In genomic region chr12:65528127-65528526, GRCh38 we compare ENCODE assay signal across 24 cellular contexts.
DNase-seq lines count a peak whose midpoint lies in the region; ATAC-seq, FAIRE-seq and TF ChIP-seq lines count a peak whose summit lies in the region.
"Had no signal": no experiment of that assay in that cellular context is flagged by ENCODE, and none has a peak within 500 bp of the region (broad histone marks: within the 10 kb centered on the region; RNA-seq: fewer than 3 reads in every experiment).

No MANE protein-coding gene starts in this region.

- no peak overlapping the region for H2BK15ac ChIP-seq in IMR-90 (ENCODE audit: low read depth, low read length)

- no peak overlapping the region for H3K14ac ChIP-seq in IMR-90 (replicated peaks; ENCODE audit: low read depth, low read length)

- no peak overlapping the region for H2BK5ac ChIP-seq in IMR-90 (ENCODE audit: low read depth, low read length, poor library complexity, severe bottlenecking)

- H2AK5ac ChIP-seq in IMR-90 (ENCODE audit: low read depth, low read length) = 0 out of 2 replicates have a peak overlapping the region, but pooled peaks have one; percentile 10

- H3K4me1 ChIP-seq in HepG2 (ENCODE audit: insufficient read depth, low read length) (peaks cover 9% of the 10 kb centered on the region), right lobe of liver (no peaks in the 10 kb centered on the region), IMR-90 (ENCODE audit: control insufficient read depth, insufficient read depth, low read length) (peaks cover 16% of the 10 kb centered on the region), suprapubic skin (peaks cover under 1% of the 10 kb centered on the region)
- H3K4me1 ChIP-seq: BE2C had no signal

- no peak for ATAC-seq in HepG2
- no peak for ATAC-seq in right lobe of liver
- ATAC-seq in IMR-90 (ENCODE audit: low read depth) = no peak
- ATAC-seq: GM12878 had no signal

- no peak overlapping the region for H3K4ac ChIP-seq in IMR-90 (ENCODE audit: low read depth, low read length)

- no peak for TF ChIP-seq EP300 in HepG2 (IDR thresholded peaks at IDR 0.05; ENCODE audit: low read depth in 2 of 2, low read length in 2 of 2)
- no peak for TF ChIP-seq EP300 in HepG2 (CRISPR knock-in tag; IDR thresholded peaks at IDR 0.05; ENCODE audit: borderline replicate concordance)
- TF ChIP-seq EP300 in suprapubic skin (IDR thresholded peaks at IDR 0.05) = no peak

- H3K56ac ChIP-seq in IMR-90 (ENCODE audit: extremely low read depth, insufficient read depth, low read length) = no peak overlapping the region

- peaks cover 0 to 12% of the 10 kb centered on the region in 2 experiments; a peak in 1 of 4 replicates for H3K79me1 ChIP-seq in IMR-90 (ENCODE audit: low read depth in 1 of 2, low read length in 2 of 2)

- H4K8ac ChIP-seq in IMR-90 (ENCODE audit: low read depth in 2 of 2, low read length in 2 of 2) = no peak overlapping the region

- TF ChIP-seq POLR2A in HepG2 (IDR thresholded peaks at IDR 0.05; ENCODE audit: insufficient read depth in 1 of 2, low read depth in 2 of 2, low read length in 2 of 2) = no peak
- no peak for TF ChIP-seq POLR2A in right lobe of liver (IDR thresholded peaks at IDR 0.05)
- TF ChIP-seq POLR2A in IMR-90 (IDR thresholded peaks at IDR 0.05; ENCODE audit: low read depth, low read length) = no peak
- no peak for TF ChIP-seq POLR2A in suprapubic skin (IDR thresholded peaks at IDR 0.05)

- H3K36me3 ChIP-seq in HepG2 (replicated peaks in 1 of 2; ENCODE audit: control insufficient read depth in 1 of 2, insufficient read depth in 2 of 2, low read length in 2 of 2) (no peaks in the 10 kb centered on the region), right lobe of liver (no peaks in the 10 kb centered on the region), IMR-90 (ENCODE audit: control insufficient read depth, insufficient read depth, low read length) (no peaks in the 10 kb centered on the region), suprapubic skin (no peaks in the 10 kb centered on the region)
- H3K36me3 ChIP-seq: BE2C; BLaER1 treated with 17β-estradiol and CSF1 and Interleukin-3, amounts not matched to agents 10 nM and 100 nM had no signal

- H2AK9ac ChIP-seq in IMR-90 (replicated peaks; ENCODE audit: low read depth, low read length, poor library complexity) = no peak overlapping the region

- TF ChIP-seq CTCF in HepG2 (CRISPR knock-in tag; IDR thresholded peaks at IDR 0.05) (no peak), right lobe of liver (IDR thresholded peaks at IDR 0.05) (no peak), IMR-90 (conservative IDR thresholded peaks at IDR 0.05; ENCODE audit: low read depth, low read length) (no peak), fibroblast of villous mesenchyme (IDR thresholded peaks at IDR 0.05; ENCODE audit: insufficient read depth, low read depth, low read length) (no peak), suprapubic skin (IDR thresholded peaks at IDR 0.05) (no peak)

- TF ChIP-seq RAD21 in HepG2 (CRISPR knock-in tag; IDR thresholded peaks at IDR 0.05) (no peak), IMR-90 (IDR thresholded peaks at IDR 0.05; ENCODE audit: low read length) (no peak)

- DNase-seq in HepG2 (ENCODE audit: low spot score) = no peak
- no peak for DNase-seq in right lobe of liver
- DNase-seq in IMR-90 = no peak
- DNase-seq in fibroblast of villous mesenchyme (ENCODE audit: low read depth) = peak; percentile 44
- no peak for DNase-seq in suprapubic skin (ENCODE audit: low spot score in 2 of 2)
- no peak for DNase-seq in DMS153 (lab: John Stamatoyannopoulos, UW)
- no peak for DNase-seq in activated gamma-delta T cell treated with Interleukin-2 at 50 U/mL for 16 hours
- DNase-seq: ACHN; AML-193; BE2C; Calu3; CD4-positive, alpha-beta memory T cell; COR-L47; DMS79; EL; GM23248; H7; HCEC 1CT had no signal

- POLR2A ChIA-PET in HepG2 (lab: Yijun Ruan, JAX) = no interaction called here
- POLR2A ChIA-PET in IMR-90 (lab: Charles Lee; ENCODE audit: unreplicated experiment) = no interaction called here

- H3K9me1 ChIP-seq in IMR-90 (ENCODE audit: insufficient read depth, low read length) = peaks cover 9% of the 10 kb centered on the region

- H4K20me1 ChIP-seq in HepG2 (ENCODE audit: insufficient read depth, low read length) (no peaks in the 10 kb centered on the region), IMR-90 (ENCODE audit: insufficient read depth, low read length) (no peaks in the 10 kb centered on the region)
- H4K20me1 ChIP-seq: BLaER1 treated with 17β-estradiol and CSF1 and Interleukin-3, amounts not matched to agents 10 nM and 100 nM had no signal

- intact Hi-C loops in HepG2 (cut with micrococcal nuclease; ENCODE audit: unreplicated experiment) = no loop called here
- intact Hi-C loops in right lobe of liver (cut with DNase I) = no loop called here
- intact Hi-C loops in IMR-90 (cut with micrococcal nuclease) = no loop called here

- WGBS in HepG2 (ENCODE audit: low lambda C conversion rate) = 39% methylated on average over 3 of the region's 3 CpGs
- WGBS in right lobe of liver (ENCODE audit: insufficient coverage, low coverage, low lambda C conversion rate, missing lambda C conversion rate) = 96% methylated on average over 3 of the region's 3 CpGs
- WGBS in IMR-90 (ENCODE audit: extremely low coverage in 2 of 2, insufficient read length in 1 of 2), 2 experiments = no CpG with 5 or more reads among the region's 3 CpGs
- WGBS in suprapubic skin = 94% methylated on average over 3 of the region's 3 CpGs

- H3K4me2 ChIP-seq in HepG2 (ENCODE audit: low read depth, low read length) (no peak overlapping the region), IMR-90 (ENCODE audit: low read depth, low read length) (no peak overlapping the region)
- H3K4me2 ChIP-seq: BLaER1 treated with 17β-estradiol and CSF1 and Interleukin-3, amounts not matched to agents 10 nM and 100 nM had no signal

- no peak overlapping the region for H4K91ac ChIP-seq in IMR-90 (ENCODE audit: insufficient read depth, low read depth, low read length)

- H3K4me3 ChIP-seq in HepG2 (replicated peaks in 1 of 3; ENCODE audit: insufficient read depth in 1 of 3, low read depth in 2 of 3, low read length in 3 of 3) = no peak overlapping the region
- H3K4me3 ChIP-seq in right lobe of liver = no peak overlapping the region
- no peak overlapping the region for H3K4me3 ChIP-seq in IMR-90 (ENCODE audit: insufficient read depth, low read depth, low read length)
- H3K4me3 ChIP-seq in fibroblast of villous mesenchyme (ENCODE audit: low read depth, low read length) = no peak overlapping the region
- no peak overlapping the region for H3K4me3 ChIP-seq in suprapubic skin
- H3K4me3 ChIP-seq: BLaER1 treated with 17β-estradiol and CSF1 and Interleukin-3, amounts not matched to agents 10 nM and 100 nM; GM12878; GM23248 had no signal

- H2AFZ ChIP-seq in HepG2 (ENCODE audit: low read length) (no peak overlapping the region), IMR-90 (replicated peaks; ENCODE audit: low read length, poor library complexity) (no peak overlapping the region)
- H2AFZ ChIP-seq: GM23248 had no signal

- H3K9me3 ChIP-seq in HepG2 (ENCODE audit: low read length) = no peaks in the 10 kb centered on the region
- H3K9me3 ChIP-seq in right lobe of liver = no peaks in the 10 kb centered on the region
- H3K9me3 ChIP-seq in IMR-90 (ENCODE audit: control insufficient read depth, insufficient read depth, low read length) = no peaks in the 10 kb centered on the region
- peaks cover 5% of the 10 kb centered on the region for H3K9me3 ChIP-seq in suprapubic skin
- H3K9me3 ChIP-seq: BE2C had no signal

- H3K27me3 ChIP-seq in HepG2 (ENCODE audit: control insufficient read depth in 1 of 2, insufficient read depth in 2 of 2, low read length in 2 of 2) (no peaks in the 10 kb centered on the region; a peak in 1 of 5 replicates), right lobe of liver (no peaks in the 10 kb centered on the region), IMR-90 (ENCODE audit: control insufficient read depth, insufficient read depth, low read length) (no peaks in the 10 kb centered on the region), suprapubic skin (no peaks in the 10 kb centered on the region)
- H3K27me3 ChIP-seq: BE2C; BLaER1 treated with 17β-estradiol and CSF1 and Interleukin-3, amounts not matched to agents 10 nM and 100 nM had no signal

- no peak overlapping the region for H3K23ac ChIP-seq in IMR-90 (ENCODE audit: low read depth, low read length)

- no TSS peak for BruUV-seq in HepG2 (replicated peaks; lab: Mats Ljungman, UMichigan)
- no TSS peak for BruUV-seq in IMR-90 (replicated peaks; lab: Mats Ljungman, UMichigan)

- no peak overlapping the region for H3K9ac ChIP-seq in HepG2 (ENCODE audit: insufficient read depth, low read depth, low read length)
- H3K9ac ChIP-seq in IMR-90 (ENCODE audit: low read depth, low read length) = no peak overlapping the region
- H3K9ac ChIP-seq: BLaER1 treated with 17β-estradiol and CSF1 and Interleukin-3, amounts not matched to agents 10 nM and 100 nM; GM23248 had no signal

- in situ Hi-C loops in HepG2 (cut with HindIII; ENCODE audit: extremely low pct_ligation_motif_present, low pct_unique_long_range_greater_than_20kb) = no loop called here
- in situ Hi-C loops in IMR-90 (cut with MboI; ENCODE audit: low sequenced_read_pairs) = no loop called here

- no peak overlapping the region for H2BK120ac ChIP-seq in IMR-90 (ENCODE audit: low read depth, low read length)

- CTCF ChIA-PET in HepG2 (lab: Yijun Ruan, JAX; ENCODE audit: low intra/inter-chr PET ratio, low total read pairs) (no interaction called here), IMR-90 (lab: Yijun Ruan, JAX) (no interaction called here)

- no peak overlapping the region for H3K18ac ChIP-seq in IMR-90 (ENCODE audit: low read depth, low read length)

- H4K5ac ChIP-seq in IMR-90 (ENCODE audit: low read depth, low read length) = no peak overlapping the region

- H3K27ac ChIP-seq in HepG2 (ENCODE audit: extremely low read length, insufficient read depth, low read length) (no peak overlapping the region), right lobe of liver (no peak overlapping the region), IMR-90 (ENCODE audit: insufficient read depth, low read length) (no peak overlapping the region), suprapubic skin (no peak overlapping the region)
- H3K27ac ChIP-seq: 22Rv1; BLaER1 treated with 17β-estradiol and CSF1 and Interleukin-3, amounts not matched to agents 10 nM and 100 nM; GM23248 had no signal

- no peak for FAIRE-seq in HepG2 (lab: Jason Lieb, UNC)
- FAIRE-seq: A204.1, GM12878, GM19239, H1 had no signal

- dilution Hi-C loops in IMR-90 (cut with HindIII; ENCODE audit: low sequenced_read_pairs, unreplicated experiment) = no loop called here

- no peaks in the 10 kb centered on the region for H3K79me2 ChIP-seq in HepG2 (ENCODE audit: insufficient read depth, low read length)

- H2BK20ac ChIP-seq in IMR-90 (ENCODE audit: low read depth, low read length) = no peak overlapping the region; the same call in 1 of the 2 replicates

TF ChIP-seq in IMR-90, 13 proteins besides CTCF, POLR2A, EP300 and RAD21 (continues in another document):
- no peak for TF ChIP-seq MXI1 (IDR thresholded peaks at IDR 0.05; ENCODE audit: borderline replicate concordance, low read depth, low read length)
- no peak for TF ChIP-seq MAZ (IDR thresholded peaks at IDR 0.05; ENCODE audit: borderline replicate concordance, low read depth, low read length)
- TF ChIP-seq CHD1 (IDR thresholded peaks at IDR 0.05; ENCODE audit: low read depth, low read length) = no peak
- no peak for TF ChIP-seq RCOR1 (IDR thresholded peaks at IDR 0.05; ENCODE audit: insufficient replicate concordance, low read length)
